ENCODE assay signal across 22 cellular contexts in the genomic region with DNA sequence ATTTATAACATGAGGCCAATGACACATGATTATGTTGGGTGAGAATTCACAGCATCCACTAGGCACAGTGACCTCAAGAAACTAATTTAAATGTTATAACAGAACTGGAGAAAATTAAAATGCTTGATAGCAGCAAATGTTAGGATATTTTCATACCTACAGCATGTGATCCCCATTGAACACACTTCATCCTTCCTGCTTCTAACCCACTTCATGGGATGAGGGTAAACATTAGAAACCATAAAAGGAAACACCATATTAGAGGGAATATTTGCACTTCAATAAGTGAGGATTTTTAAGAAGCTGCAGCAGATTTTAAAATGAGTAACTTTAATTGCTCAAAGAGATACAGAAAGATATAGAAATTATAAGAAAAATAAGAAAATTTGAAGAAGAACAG.
"Had no signal": no experiment of that assay in that cellular context is flagged by ENCODE, and none has a peak within 500 bp of the region (broad histone marks: within the 10 kb centered on the region; RNA-seq: fewer than 3 reads in every experiment).

No MANE protein-coding gene starts in this region.

- H3K36me3 ChIP-seq: esophagus squamous epithelium, ovary, spleen, tibial artery had no signal

- H3K4me1 ChIP-seq: esophagus squamous epithelium, psoas muscle, spleen, testis, tibial artery had no signal

- ATAC-seq: effector memory CD8-positive, alpha-beta T cell; natural killer cell; psoas muscle; right cardiac atrium; stimulated activated memory B cell treated with anti-CD40 and anti-IgM and Interleukin-4, amounts not matched to agents 10 μg/mL and 1 μg/mL and 100 μg/mL, for 72 hours; stimulated activated naive CD8-positive, alpha-beta T cell treated with anti-CD3 and anti-CD28 coated beads, Interleukin-15, Interleukin-2, amounts not matched to agents 100 U/mL and 50 U/mL, for 24 hours had no signal

- H3K27ac ChIP-seq: coronary artery, esophagus squamous epithelium, ovary, psoas muscle, skin epidermis, spleen, testis, tibial artery had no signal

- H3K27me3 ChIP-seq: esophagus squamous epithelium, ovary, spleen, testis, tibial artery had no signal

- H3K4me3 ChIP-seq: coronary artery, esophagus squamous epithelium, lung, ovary, psoas muscle, skin epidermis, spleen, testis, tibial artery had no signal

- DNase-seq: effector memory CD8-positive, alpha-beta T cell; erythroblast; esophagus squamous epithelium; hypothalamus; immature natural killer cell; islet precursor cell; natural killer cell; occipital lobe; ovary; posterior cingulate gyrus; psoas muscle; right cardiac atrium; spleen; stimulated activated CD4-positive, alpha-beta T cell treated with anti-CD3 and anti-CD28 coated beads, Interleukin-4, amount 100 ng/mL, for 4 hours; stimulated activated naive CD8-positive, alpha-beta T cell treated with anti-CD3 and anti-CD28 coated beads, Interleukin-15, Interleukin-2, amounts not matched to agents 100 U/mL and 50 U/mL, for 24 hours; substantia nigra; testis; tibial artery had no signal

- H3K9me3 ChIP-seq: esophagus squamous epithelium, ovary, psoas muscle, spleen, testis, tibial artery had no signal
